ENCODE assay signal across 2 cellular contexts in genomic region chr17:4947010-4947410, GRCh38.
A peak's percentile ranks its signal among the peaks of the same experiment; 100 is the strongest.
TF ChIP-seq lines count a peak whose summit lies in the region.

No MANE protein-coding gene starts in this region.

TF ChIP-seq in GM23338, 12 proteins besides CTCF, POLR2A, EP300 and RAD21:
- TF ChIP-seq ZNF462 (CRISPR knock-in tag; IDR thresholded peaks at IDR 0.05) (no peak), POLR2AphosphoS5 (IDR thresholded peaks at IDR 0.05; ENCODE audit: low read depth) (no peak), ETS1 (IDR thresholded peaks at IDR 0.05) (no peak), EZH2phosphoT487 (IDR thresholded peaks at IDR 0.05; ENCODE audit: unreplicated experiment) (no peak), NANOG (IDR thresholded peaks at IDR 0.05; ENCODE audit: borderline replicate concordance) (no peak), STAT1 (IDR thresholded peaks at IDR 0.05; ENCODE audit: unreplicated experiment) (no peak), ZNF331 (CRISPR knock-in tag; IDR thresholded peaks at IDR 0.05; ENCODE audit: low read depth) (no peak), REST (IDR thresholded peaks at IDR 0.05; ENCODE audit: unreplicated experiment) (no peak), CREB1 (CRISPR knock-in tag; IDR thresholded peaks at IDR 0.05; ENCODE audit: low read depth) (no peak), ZNF114 (CRISPR knock-in tag; IDR thresholded peaks at IDR 0.05) (no peak), EZH2 (IDR thresholded peaks at IDR 0.05; ENCODE audit: low read depth, unreplicated experiment) (no peak), JUNB (IDR thresholded peaks at IDR 0.05; ENCODE audit: unreplicated experiment) (no peak)

TF ChIP-seq in endothelial cell of umbilical vein, 7 proteins besides CTCF, POLR2A, EP300 and RAD21:
- TF ChIP-seq MYC (IDR thresholded peaks at IDR 0.05; ENCODE audit: low read depth, low read length) (no peak), JUN (IDR thresholded peaks at IDR 0.05; ENCODE audit: borderline replicate concordance, insufficient read depth, insufficient read length, low read depth) (no peak), FOS (IDR thresholded peaks at IDR 0.05; ENCODE audit: borderline replicate concordance, insufficient read depth, low read length) (no peak), MAX (IDR thresholded peaks at IDR 0.05; ENCODE audit: insufficient read depth, insufficient read length) (no peak), POLR2AphosphoS5 (IDR thresholded peaks at IDR 0.05; ENCODE audit: insufficient read depth, low read depth, low read length) (peak; percentile 26), GATA2 (IDR thresholded peaks at IDR 0.05; ENCODE audit: insufficient read depth, insufficient read length, low read depth, low read length) (no peak)
